ENCODE assay signal across 8 cellular contexts in genomic region chr17:77088455-77089117, GRCh38. TPM values are rescaled to one million over a fixed set of nuclear protein-coding genes. Genes with fewer than 3 reads are reported as not detected.
DNase-seq lines count a peak whose midpoint lies in the region; ATAC-seq and TF ChIP-seq lines count a peak whose summit lies in the region.

No MANE protein-coding gene starts in this region.

- no peaks in the 10 kb centered on the region for H3K27me3 Mint-ChIP-seq in activated naive CD4-positive, alpha-beta T cell treated with anti-CD3 and anti-CD28 coated beads, Interleukin-2, amount 50 U/mL, for 24 hours

- TF ChIP-seq POLR2A in NB4 (IDR thresholded peaks at IDR 0.05; ENCODE audit: extremely low read depth, insufficient read length): peak; percentile 62
- TF ChIP-seq POLR2A in testis (IDR thresholded peaks at IDR 0.05): no peak

- peak overlapping the region; percentile 99 for H3K27ac Mint-ChIP-seq in activated naive CD4-positive, alpha-beta T cell treated with anti-CD3 and anti-CD28 coated beads, Interleukin-2, amount 50 U/mL, for 24 hours

- H3K4me3 ChIP-seq in NB4 (ENCODE audit: low read depth, low read length): peak overlapping the region; percentile 97
- peak overlapping the region; percentile 68 to 92 for H3K4me3 ChIP-seq in testis

- TF ChIP-seq CTCF in GM10266 (IDR thresholded peaks at IDR 0.05; ENCODE audit: control insufficient read depth, insufficient read depth, low read depth, missing control alignments) (peak; percentile 73), NB4 (IDR thresholded peaks at IDR 0.05; ENCODE audit: low read depth, low read length) (no peak), omental fat pad (IDR thresholded peaks at IDR 0.05) (peak in 2 of 3 donors; percentile 74 to 82), testis (IDR thresholded peaks at IDR 0.05) (peak; percentile 70 to 92 (median 83))

- ATAC-seq in HG02571 (IDR thresholded peaks at IDR 0.05; ENCODE audit: unreplicated experiment) (peak; percentile 67), omental fat pad (ENCODE audit: low FRiP score) (peak; percentile 92)

- H3K4me1 Mint-ChIP-seq in activated naive CD4-positive, alpha-beta T cell treated with anti-CD3 and anti-CD28 coated beads, Interleukin-2, amount 50 U/mL, for 24 hours: peaks cover 50% of the 10 kb centered on the region

- H3K36me3 Mint-ChIP-seq in activated naive CD4-positive, alpha-beta T cell treated with anti-CD3 and anti-CD28 coated beads, Interleukin-2, amount 50 U/mL, for 24 hours: peaks cover 16% of the 10 kb centered on the region

- peak overlapping the region; percentile 98 for H3K4me3 Mint-ChIP-seq in activated naive CD4-positive, alpha-beta T cell treated with anti-CD3 and anti-CD28 coated beads, Interleukin-2, amount 50 U/mL, for 24 hours

- peaks cover 15% of the 10 kb centered on the region for H3K4me1 ChIP-seq in testis

- no peaks in the 10 kb centered on the region for H3K9me3 Mint-ChIP-seq in activated naive CD4-positive, alpha-beta T cell treated with anti-CD3 and anti-CD28 coated beads, Interleukin-2, amount 50 U/mL, for 24 hours

- WGBS in testis, 2 donors: 0% methylated on average over 28 to 40 of the region's 40 CpGs

- DNase-seq in GM10266 (ENCODE audit: extremely low spot score): peak; percentile 83
- DNase-seq in NB4 (ENCODE audit: low read depth): peak; percentile 96
- peak; percentile 99 for DNase-seq in SK-N-DZ (ENCODE audit: low spot score)
- DNase-seq in glomerular visceral epithelial cell (ENCODE audit: extremely low spot score): peak; percentile 97
- peak; percentile 90 for DNase-seq in omental fat pad (ENCODE audit: low spot score)
- peak; percentile 96 for DNase-seq in testis

- intact Hi-C loops in testis (cut with DNase I; ENCODE audit: low total_unique reads): loop anchor here (5.0 kb wide), 1 partner anchor 159 kb away; no protein-coding TSS in a partner anchor

- no peaks in the 10 kb centered on the region for H3K27me3 ChIP-seq in testis

- no peaks in the 10 kb centered on the region for H3K36me3 ChIP-seq in testis (ENCODE audit: low read depth, missing control alignments)

- H3K9me3 ChIP-seq in testis: no peaks in the 10 kb centered on the region

- peak overlapping the region; percentile 78 to 82 for H3K27ac ChIP-seq in testis

RNA-seq across cellular contexts. Expression of gene SEC14L1, which starts 52.2 kb away (rescaled TPM):
- polyA plus RNA-seq in SK-N-DZ (2014; cell fraction: cytosol; rRNA removed): 17.1 and 19.5 TPM in 2 replicates
- 11.7 and 21.8 TPM in 2 replicates for polyA plus RNA-seq in SK-N-DZ (2014; cell fraction: nucleus; rRNA removed)
- total RNA-seq in omental fat pad (100 to 1,000 TPM in 3 of 4 donors, 10 to 100 TPM in 1; 72.8 to 330 (median 113) TPM), testis (100 to 1,000 TPM; 240 to 262 TPM)
- 143 TPM for polyA plus RNA-seq in testis (ENCODE audit: insufficient read depth, low read depth, low replicate concordance)

Comparison
In these comparisons a context has a peak if more than half of its experiments do, and no peak if none do; other contexts are left out.
1. Peak in every context shown above with its lines: DNase-seq, ATAC-seq, H3K4me3 ChIP-seq and H3K27ac ChIP-seq.